ENCODE assay signal across 18 cellular contexts in the genomic region with DNA sequence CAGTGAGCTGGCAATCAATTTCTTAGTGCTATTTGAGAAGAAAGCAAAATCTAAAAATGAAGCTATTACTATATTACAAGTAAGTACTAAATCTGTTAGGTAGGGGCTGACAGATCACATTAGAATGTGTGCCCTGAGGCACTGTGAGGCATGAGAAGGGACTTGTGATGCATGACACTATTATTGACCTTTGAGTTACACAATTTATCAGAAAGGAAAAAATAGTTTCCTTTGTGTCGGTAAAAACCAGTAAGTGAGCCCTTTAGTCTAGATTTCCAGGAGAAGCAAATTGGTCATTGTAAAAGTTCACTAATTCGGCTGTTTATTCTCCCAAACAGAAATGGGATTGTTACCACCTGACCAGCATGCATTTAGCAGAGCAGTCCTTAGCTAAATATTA.
"Had no signal": no experiment of that assay in that cellular context is flagged by ENCODE, and none has a peak within 500 bp of the region (broad histone marks: within the 10 kb centered on the region; RNA-seq: fewer than 3 reads in every experiment).

No MANE protein-coding gene starts in this region.

- H3K4me1 Mint-ChIP-seq: brain had no signal

- H3K36me3 ChIP-seq: sigmoid colon, spleen, thoracic aorta had no signal

- H3K27me3 Mint-ChIP-seq: activated naive CD8-positive, alpha-beta T cell; brain had no signal

- H3K4me3 ChIP-seq: hepatocyte, psoas muscle, sigmoid colon, spleen, thoracic aorta had no signal

- ATAC-seq: activated CD4-positive, CD25-positive, alpha-beta regulatory T cell treated with anti-CD3 and anti-CD28 coated beads, Interleukin-2, amount 50 U/mL, for 24 hours; psoas muscle had no signal

- H3K27ac ChIP-seq: hepatocyte, psoas muscle, sigmoid colon, spleen, thoracic aorta had no signal

- H3K27me3 ChIP-seq: hepatocyte, sigmoid colon, spleen had no signal

- H3K9me3 ChIP-seq: psoas muscle, sigmoid colon, thoracic aorta had no signal

- H3K4me3 Mint-ChIP-seq: activated naive CD8-positive, alpha-beta T cell; brain; neural crest cell had no signal

- H3K27ac Mint-ChIP-seq: activated naive CD8-positive, alpha-beta T cell had no signal

- H3K4me1 ChIP-seq: psoas muscle, sigmoid colon, spleen had no signal

- H3K36me3 Mint-ChIP-seq: activated naive CD8-positive, alpha-beta T cell; brain had no signal

- DNase-seq: activated CD4-positive, alpha-beta T cell treated with anti-CD3 and anti-CD28 coated beads, Interleukin-2, amount 50 U/mL, for 1 hour; activated CD8-positive, alpha-beta memory T cell treated with anti-CD3 and anti-CD28 coated beads for 24 hours; activated gamma-delta T cell treated with Interleukin-2 at 50 U/mL for 16 hours; amygdala; cerebellar nuclear complex; effector memory CD4-positive, alpha-beta T cell; kidney glomerular epithelial cell; midbrain; psoas muscle; sigmoid colon; spleen; stimulated activated CD4-positive, alpha-beta T cell treated with anti-CD3 and anti-CD28 coated beads, Interleukin-1b, Interleukin-23, amount 100 ng/mL, for 48 hours had no signal
